ENCODE assay signal across 17 cellular contexts in genomic region chr10:13105184-13105583, GRCh38. TPM values are rescaled to one million over a fixed set of nuclear protein-coding genes. Genes with fewer than 3 reads are reported as not detected.
A peak's percentile ranks its signal among the peaks of the same experiment; 100 is the strongest.
DNase-seq lines count a peak whose midpoint lies in the region; ATAC-seq, FAIRE-seq and TF ChIP-seq lines count a peak whose summit lies in the region.
"Had no signal": no experiment of that assay in that cellular context is flagged by ENCODE, and none has a peak within 500 bp of the region (broad histone marks: within the 10 kb centered on the region; RNA-seq: fewer than 3 reads in every experiment).

No MANE protein-coding gene starts in this region.

- H4K20me1 ChIP-seq in osteoblast (ENCODE audit: insufficient read depth, low read length), result peaks cover 29% of the 10 kb centered on the region

- CTCF ChIA-PET in CD8-positive, alpha-beta T cell (lab: Charles Lee), result no interaction called here

- H3K27me3 ChIP-seq in CD8-positive, alpha-beta T cell (ENCODE audit: insufficient read depth, low read length), result no peaks in the 10 kb centered on the region
- H3K27me3 ChIP-seq in bronchial epithelial cell (ENCODE audit: control insufficient read depth, insufficient read depth, low read length) (no peaks in the 10 kb centered on the region), osteoblast (ENCODE audit: insufficient read depth, low read length) (no peaks in the 10 kb centered on the region)

- no peak for FAIRE-seq in bronchial epithelial cell (lab: Jason Lieb, UNC)
- FAIRE-seq: endothelial cell of umbilical vein, G401.6, GM12892, small intestine had no signal

- H3K9me3 Mint-ChIP-seq in CD8-positive, alpha-beta T cell, result no peaks in the 10 kb centered on the region
- H3K9me3 Mint-ChIP-seq: H9, IgD-negative memory B cell had no signal

- H3K9me3 ChIP-seq in CD8-positive, alpha-beta T cell (ENCODE audit: low read length), result no peaks in the 10 kb centered on the region
- no peaks in the 10 kb centered on the region for H3K9me3 ChIP-seq in osteoblast (ENCODE audit: low read depth, low read length)

- H3K4me1 ChIP-seq in CD8-positive, alpha-beta T cell (ENCODE audit: insufficient read depth, low read length), result peaks cover 44% of the 10 kb centered on the region
- H3K4me1 ChIP-seq in osteoblast (ENCODE audit: insufficient read depth, low read length), result peaks cover 16% of the 10 kb centered on the region

- POLR2A ChIA-PET in CD8-positive, alpha-beta T cell (lab: Charles Lee), result interaction anchor here (1.0 kb wide), 1 partner anchor 56 kb away, joined by 3 read pairs; no protein-coding TSS in a partner anchor

- peaks cover 75% of the 10 kb centered on the region for H3K4me1 Mint-ChIP-seq in CD8-positive, alpha-beta T cell (ENCODE audit: low read depth)

- no peaks in the 10 kb centered on the region for H3K27me3 Mint-ChIP-seq in CD8-positive, alpha-beta T cell (ENCODE audit: low read depth)
- H3K27me3 Mint-ChIP-seq: IgD-negative memory B cell had no signal

- no peak for TF ChIP-seq CTCF in CD8-positive, alpha-beta T cell (IDR thresholded peaks at IDR 0.05)
- TF ChIP-seq CTCF in bronchial epithelial cell (IDR thresholded peaks at IDR 0.05; ENCODE audit: insufficient read depth, low read length, severe bottlenecking), result no peak
- no peak for TF ChIP-seq CTCF in osteoblast (IDR thresholded peaks at IDR 0.05; ENCODE audit: extremely low read depth, low read depth, low read length)

- H3K27ac ChIP-seq in CD8-positive, alpha-beta T cell (ENCODE audit: low read depth, low read length), result no peak overlapping the region
- no peak overlapping the region for H3K27ac ChIP-seq in osteoblast (ENCODE audit: low read depth, low read length)

- H3K36me3 ChIP-seq in CD8-positive, alpha-beta T cell (ENCODE audit: insufficient read depth, low read length), result peaks cover 2% of the 10 kb centered on the region
- peaks cover 10% of the 10 kb centered on the region for H3K36me3 ChIP-seq in bronchial epithelial cell (ENCODE audit: control insufficient read depth, insufficient read depth, low read length)
- H3K36me3 ChIP-seq in osteoblast (ENCODE audit: insufficient read depth, low read length), result peaks cover 28% of the 10 kb centered on the region

- peak overlapping the region; percentile 78 for H3K27ac Mint-ChIP-seq in CD8-positive, alpha-beta T cell
- H3K27ac Mint-ChIP-seq: H9 had no signal

- no peak for DNase-seq in CD8-positive, alpha-beta T cell
- DNase-seq in MV-4-11 (lab: John Stamatoyannopoulos, UW) (peak; percentile 24), bronchial epithelial cell (ENCODE audit: low read depth) (peak; percentile 22), osteoblast (ENCODE audit: insufficient read length, low spot score, missing footprints) (peak; percentile 55), cerebellar cortex (ENCODE audit: low spot score) (no peak), germinal center (ENCODE audit: low spot score) (no peak)
- DNase-seq in stimulated activated CD4-positive, alpha-beta T cell treated with anti-CD3 and anti-CD28 coated beads, Interleukin-4, amount 100 ng/mL, for 4 hours, result no peak
- DNase-seq: activated CD8-positive, alpha-beta memory T cell treated with anti-CD3 and anti-CD28 coated beads for 24 hours; activated naive CD4-positive, alpha-beta T cell treated with anti-CD3 and anti-CD28 coated beads, Interleukin-2, amount 50 U/mL, for 16 hours; H9; SHP77; small intestine; T-helper 9 cell had no signal

- peaks cover 85% of the 10 kb centered on the region for H3K79me2 ChIP-seq in osteoblast (ENCODE audit: insufficient read depth, low read length)

- H3K4me2 ChIP-seq in osteoblast (ENCODE audit: insufficient read depth, low read length), result no peak overlapping the region

- no peak overlapping the region for H2AFZ ChIP-seq in osteoblast (ENCODE audit: low read length)

- H3K4me3 Mint-ChIP-seq in CD8-positive, alpha-beta T cell, result no peak overlapping the region
- H3K4me3 Mint-ChIP-seq: H9, IgD-negative memory B cell had no signal

- intact Hi-C loops in CD8-positive, alpha-beta T cell (cut with DNase I, micrococcal nuclease), result loop anchor here in 1 of 2 experiments (10.0 kb wide), 1 partner anchor 400 kb away; no protein-coding TSS in a partner anchor

- peaks cover 20% of the 10 kb centered on the region for H3K36me3 Mint-ChIP-seq in CD8-positive, alpha-beta T cell

- no peak overlapping the region for H3K4me3 ChIP-seq in CD8-positive, alpha-beta T cell (ENCODE audit: low read depth, low read length)
- H3K4me3 ChIP-seq in bronchial epithelial cell (ENCODE audit: low read depth, low read length) (no peak overlapping the region), osteoblast (ENCODE audit: insufficient read depth, low read length) (no peak overlapping the region)

- ATAC-seq in CD8-positive, alpha-beta T cell, result no peak

RNA-seq across cellular contexts. Expression of gene OPTN, which starts 5.2 kb away (rescaled TPM):
- 10 to 100 TPM; 66.3 to 71.6 TPM for total RNA-seq in CD8-positive, alpha-beta T cell
- 57.1 and 98.3 TPM in 2 replicates for total RNA-seq in bronchial epithelial cell
- total RNA-seq in osteoblast, result 132 and 140 TPM in 2 replicates

RNA-seq across cellular contexts. Expression of gene MCM10, which starts 56.2 kb away (rescaled TPM):
- under 1 TPM; 0.08 to 0.19 TPM for total RNA-seq in CD8-positive, alpha-beta T cell
- total RNA-seq in bronchial epithelial cell (under 0.01 and 0.38 TPM in 2 replicates), osteoblast (1.4 and 2.4 TPM in 2 replicates)

Comparison
In these comparisons a context has a peak if more than half of its experiments do, and no peak if none do; other contexts are left out.
1. DNase-seq: peak in MV-4-11 (single experiment), bronchial epithelial cell (single experiment) and osteoblast (single experiment); none in CD8-positive, alpha-beta T cell (0 of 7), cerebellar cortex (single experiment), stimulated activated CD4-positive, alpha-beta T cell treated with anti-CD3 and anti-CD28 coated beads, Interleukin-4, amount 100 ng/mL, for 4 hours (0 of 2) and germinal center (single experiment).